Comparison of ENCODE assay signal across 26 cellular contexts in the genomic region with DNA sequence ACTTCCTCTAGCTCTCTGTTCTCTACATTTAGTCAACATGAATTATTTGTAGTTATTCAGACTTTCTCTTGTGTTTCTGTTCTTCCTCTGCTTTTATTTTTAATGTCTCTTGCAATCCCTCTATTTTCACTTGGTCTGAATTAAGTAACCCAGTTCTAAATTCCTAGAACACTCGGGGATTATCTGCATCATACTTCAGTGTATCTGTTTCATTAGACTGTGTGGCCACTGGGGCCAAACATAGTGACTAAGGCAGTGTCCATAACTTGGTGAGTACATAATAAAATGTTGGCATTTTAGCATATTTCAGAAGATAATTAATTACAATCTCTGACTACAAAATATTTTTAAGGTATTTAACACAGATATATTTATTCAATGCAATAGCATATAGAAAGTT.
"Had no signal": no experiment of that assay in that cellular context is flagged by ENCODE, and none has a peak within 500 bp of the region (broad histone marks: within the 10 kb centered on the region; RNA-seq: fewer than 3 reads in every experiment).

No MANE protein-coding gene starts in this region.

- H3K4me3 ChIP-seq: coronary artery, esophagus squamous epithelium, gastrocnemius medialis, heart right ventricle, left ventricle myocardium inferior, lower lobe of right lung, mucosa of descending colon had no signal

- H3K4me3 Mint-ChIP-seq: effector memory CD8-positive, alpha-beta T cell; endodermal cell; immature natural killer cell; mesothelial cell of epicardium had no signal

- H3K27ac ChIP-seq: coronary artery, epithelial cell of prostate, esophagus squamous epithelium, gastrocnemius medialis, heart right ventricle, left ventricle myocardium inferior, lower lobe of right lung had no signal

- H3K27ac Mint-ChIP-seq: effector memory CD8-positive, alpha-beta T cell; endodermal cell; immature natural killer cell; mesothelial cell of epicardium had no signal

- H3K36me3 ChIP-seq: esophagus squamous epithelium, gastrocnemius medialis, heart right ventricle, left ventricle myocardium inferior, lower lobe of right lung had no signal

- H3K9me3 ChIP-seq: esophagus squamous epithelium, gastrocnemius medialis, lower lobe of right lung, mucosa of descending colon had no signal

- H3K4me1 ChIP-seq: esophagus squamous epithelium, gastrocnemius medialis, heart right ventricle, lower lobe of right lung had no signal

- H3K4me1 Mint-ChIP-seq: endodermal cell, immature natural killer cell, mesothelial cell of epicardium had no signal

- H3K9me3 Mint-ChIP-seq: effector memory CD8-positive, alpha-beta T cell; endodermal cell had no signal

- H3K27me3 ChIP-seq: esophagus squamous epithelium, gastrocnemius medialis, heart right ventricle had no signal

- ATAC-seq: effector memory CD8-positive, alpha-beta T cell; esophagus mucosa; gastrocnemius medialis; left colon; left lobe of liver; lower lobe of right lung; mucosa of descending colon had no signal

- DNase-seq: effector CD8-positive, alpha-beta T cell; effector memory CD8-positive, alpha-beta T cell; endodermal cell; erythroblast; esophagus squamous epithelium; foreskin fibroblast; foreskin melanocyte; gastrocnemius medialis; glutamatergic neuron; head of caudate nucleus; heart right ventricle; hypothalamus; immature natural killer cell; islet precursor cell; kidney; kidney glomerular epithelial cell; left colon; left ventricle myocardium inferior; lower lobe of right lung; mesenchymal stem cell; mucosa of descending colon had no signal

- H3K27me3 Mint-ChIP-seq: effector memory CD8-positive, alpha-beta T cell had no signal

- H3K36me3 Mint-ChIP-seq: immature natural killer cell, mesothelial cell of epicardium had no signal
